1 cellular context compared by ENCODE assay signal in genomic region chr20:49484180-49485140, GRCh38.
A peak's percentile ranks its signal among the peaks of the same experiment; 100 is the strongest.
TF ChIP-seq lines count a peak whose summit lies in the region.

No MANE protein-coding gene starts in this region.

TF ChIP-seq in HEK293, 187 proteins besides CTCF, POLR2A, EP300 and RAD21 (continued from another document and continues in another):
- TF ChIP-seq ZNF518A (tag by site-specific recombination; conservative IDR thresholded peaks at IDR 0.05; ENCODE audit: low read depth) = no peak
- peak; percentile 85 for TF ChIP-seq ZBTB17 (tag by site-specific recombination; IDR thresholded peaks at IDR 0.05)
- 0 out of 2 replicates have a peak, but pooled peaks have one; percentile 46 for TF ChIP-seq ZSCAN18 (tag by site-specific recombination; IDR thresholded peaks at IDR 0.05)
- TF ChIP-seq ZBTB20 (tag by site-specific recombination; IDR thresholded peaks at IDR 0.05) = peak; percentile 36
- TF ChIP-seq ZNF239 (tag by site-specific recombination; IDR thresholded peaks at IDR 0.05) = no peak
- TF ChIP-seq ZNF311 (tag by site-specific recombination; IDR thresholded peaks at IDR 0.05; ENCODE audit: borderline replicate concordance) = no peak
- TF ChIP-seq YY1 (tag by site-specific recombination; IDR thresholded peaks at IDR 0.05) = no peak
- no peak for TF ChIP-seq ZNF548 (tag by site-specific recombination; IDR thresholded peaks at IDR 0.05)
- TF ChIP-seq ZBTB7A (tag by site-specific recombination; IDR thresholded peaks at IDR 0.05; ENCODE audit: low read depth) = 0 out of 2 replicates have a peak, but pooled peaks have one; percentile 33
- no peak for TF ChIP-seq ZNF292 (tag by site-specific recombination; IDR thresholded peaks at IDR 0.05; ENCODE audit: borderline replicate concordance, low read depth)
- TF ChIP-seq INSM2 (tag by site-specific recombination; IDR thresholded peaks at IDR 0.05) = no peak
- TF ChIP-seq PRDM2 (tag by site-specific recombination; IDR thresholded peaks at IDR 0.05; ENCODE audit: borderline replicate concordance) = no peak
- TF ChIP-seq MEIS1 (CRISPR knock-in tag; IDR thresholded peaks at IDR 0.05; ENCODE audit: borderline replicate concordance) = no peak
- no peak for TF ChIP-seq ZNF433 (tag by site-specific recombination; IDR thresholded peaks at IDR 0.05; ENCODE audit: low read depth)
- TF ChIP-seq ZNF514 (tag by site-specific recombination; IDR thresholded peaks at IDR 0.05) = no peak
- TF ChIP-seq ZNF175 (tag by site-specific recombination; IDR thresholded peaks at IDR 0.05) = no peak
- peak; percentile 66 for TF ChIP-seq PATZ1 (tag by site-specific recombination; IDR thresholded peaks at IDR 0.05)
- TF ChIP-seq ZNF777 (tag by site-specific recombination; IDR thresholded peaks at IDR 0.05; ENCODE audit: borderline replicate concordance) = 0 out of 2 replicates have a peak, but pooled peaks have one; percentile 34
- no peak for TF ChIP-seq ZNF23 (tag by site-specific recombination; IDR thresholded peaks at IDR 0.05; ENCODE audit: borderline replicate concordance)
- no peak for TF ChIP-seq ZNF416 (tag by site-specific recombination; IDR thresholded peaks at IDR 0.05)
- TF ChIP-seq ZNF776 (tag by site-specific recombination; IDR thresholded peaks at IDR 0.05; ENCODE audit: borderline replicate concordance) = no peak
- TF ChIP-seq ZNF677 (tag by site-specific recombination; IDR thresholded peaks at IDR 0.05) = no peak
- TF ChIP-seq ZNF121 (tag by site-specific recombination; IDR thresholded peaks at IDR 0.05) = 0 out of 2 replicates have a peak, but pooled peaks have one; percentile 35
- peak; percentile 57; the same call in 1 of the 2 replicates for TF ChIP-seq ZFP69B (tag by site-specific recombination; IDR thresholded peaks at IDR 0.05)
- TF ChIP-seq MZF1 (tag by site-specific recombination; IDR thresholded peaks at IDR 0.05; ENCODE audit: borderline replicate concordance) = no peak
- no peak for TF ChIP-seq ZNF658 (tag by site-specific recombination; IDR thresholded peaks at IDR 0.05)
- TF ChIP-seq ZNF654 (tag by site-specific recombination; IDR thresholded peaks at IDR 0.05; ENCODE audit: low read depth) = peak; percentile 48
- TF ChIP-seq KLF10 (tag by site-specific recombination; IDR thresholded peaks at IDR 0.05) = no peak
- peak; percentile 79 for TF ChIP-seq ZNF335 (tag by site-specific recombination; conservative IDR thresholded peaks at IDR 0.05)
- no peak for TF ChIP-seq ATF2 (tag by site-specific recombination; IDR thresholded peaks at IDR 0.05; ENCODE audit: low read depth)
- peak; percentile 81 for TF ChIP-seq ZSCAN30 (tag by site-specific recombination; IDR thresholded peaks at IDR 0.05)
- 0 out of 2 replicates have a peak, but pooled peaks have one; percentile 25 for TF ChIP-seq ZNF76 (tag by site-specific recombination; IDR thresholded peaks at IDR 0.05; ENCODE audit: borderline replicate concordance, low read depth)
- no peak for TF ChIP-seq ZNF530 (tag by site-specific recombination; IDR thresholded peaks at IDR 0.05; ENCODE audit: low read depth)
- TF ChIP-seq KLF17 (tag by site-specific recombination; IDR thresholded peaks at IDR 0.05) = peak; percentile 39; the same call in 1 of the 2 replicates
- peak; percentile 81 for TF ChIP-seq ZEB2 (tag by site-specific recombination; IDR thresholded peaks at IDR 0.05)
- peak; percentile 64 for TF ChIP-seq EGR2 (tag by site-specific recombination; IDR thresholded peaks at IDR 0.05; ENCODE audit: low read depth)
- TF ChIP-seq, protein P1, sequence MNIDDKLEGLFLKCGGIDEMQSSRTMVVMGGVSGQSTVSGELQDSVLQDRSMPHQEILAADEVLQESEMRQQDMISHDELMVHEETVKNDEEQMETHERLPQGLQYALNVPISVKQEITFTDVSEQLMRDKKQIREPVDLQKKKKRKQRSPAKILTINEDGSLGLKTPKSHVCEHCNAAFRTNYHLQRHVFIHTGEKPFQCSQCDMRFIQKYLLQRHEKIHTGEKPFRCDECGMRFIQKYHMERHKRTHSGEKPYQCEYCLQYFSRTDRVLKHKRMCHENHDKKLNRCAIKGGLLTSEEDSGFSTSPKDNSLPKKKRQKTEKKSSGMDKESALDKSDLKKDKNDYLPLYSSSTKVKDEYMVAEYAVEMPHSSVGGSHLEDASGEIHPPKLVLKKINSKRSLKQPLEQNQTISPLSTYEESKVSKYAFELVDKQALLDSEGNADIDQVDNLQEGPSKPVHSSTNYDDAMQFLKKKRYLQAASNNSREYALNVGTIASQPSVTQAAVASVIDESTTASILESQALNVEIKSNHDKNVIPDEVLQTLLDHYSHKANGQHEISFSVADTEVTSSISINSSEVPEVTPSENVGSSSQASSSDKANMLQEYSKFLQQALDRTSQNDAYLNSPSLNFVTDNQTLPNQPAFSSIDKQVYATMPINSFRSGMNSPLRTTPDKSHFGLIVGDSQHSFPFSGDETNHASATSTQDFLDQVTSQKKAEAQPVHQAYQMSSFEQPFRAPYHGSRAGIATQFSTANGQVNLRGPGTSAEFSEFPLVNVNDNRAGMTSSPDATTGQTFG (tag by site-specific recombination; IDR thresholded peaks at IDR 0.05; ENCODE audit: borderline replicate concordance) = no peak
- no peak for TF ChIP-seq ZBTB48 (tag by site-specific recombination; IDR thresholded peaks at IDR 0.05)
